10 cellular contexts compared by ENCODE assay signal in genomic region chr9:87793292-87793691, GRCh38.
DNase-seq lines count a peak whose midpoint lies in the region; ATAC-seq, FAIRE-seq and TF ChIP-seq lines count a peak whose summit lies in the region.
"Had no signal": no experiment of that assay in that cellular context is flagged by ENCODE, and none has a peak within 500 bp of the region (broad histone marks: within the 10 kb centered on the region; RNA-seq: fewer than 3 reads in every experiment).

No MANE protein-coding gene starts in this region.

- DNase-seq in EL: peak; percentile 89
- peak; percentile 80 for DNase-seq in NOMO-1 treated with DMSO at 0.1 percent for 48 hours (lab: John Stamatoyannopoulos, UW; ENCODE audit: unreplicated experiment)
- DNase-seq in renal cortical epithelial cell (ENCODE audit: low read depth): peak; percentile 95
- no peak for DNase-seq in activated naive CD4-positive, alpha-beta T cell treated with anti-CD3 and anti-CD28 coated beads for 36 hours
- no peak for DNase-seq in kidney
- DNase-seq in GDM1 (lab: John Stamatoyannopoulos, UW): no peak
- DNase-seq: cerebellar nuclear complex, NCI-H345 had no signal

- H3K9me3 Mint-ChIP-seq in activated naive CD4-positive, alpha-beta T cell treated with anti-CD3 and anti-CD28 coated beads for 36 hours: no peaks in the 10 kb centered on the region

- no peaks in the 10 kb centered on the region for H3K36me3 Mint-ChIP-seq in activated naive CD4-positive, alpha-beta T cell treated with anti-CD3 and anti-CD28 coated beads for 36 hours (ENCODE audit: low read depth)

- no peaks in the 10 kb centered on the region for H3K4me1 ChIP-seq in kidney (ENCODE audit: control insufficient read depth in 1 of 2, insufficient read depth in 1 of 2, low read depth in 1 of 2, low read length in 2 of 2)

- no peaks in the 10 kb centered on the region for H3K27me3 Mint-ChIP-seq in activated naive CD4-positive, alpha-beta T cell treated with anti-CD3 and anti-CD28 coated beads for 36 hours (ENCODE audit: low read depth)

- no peak overlapping the region for H3K4me3 ChIP-seq in kidney (ENCODE audit: low read length in 2 of 2)

- H3K4me3 Mint-ChIP-seq in activated naive CD4-positive, alpha-beta T cell treated with anti-CD3 and anti-CD28 coated beads for 36 hours: no peak overlapping the region

- no peak for TF ChIP-seq CTCF in kidney (IDR thresholded peaks at IDR 0.05; ENCODE audit: borderline replicate concordance, extremely low read depth, insufficient read depth)

- H3K9me3 ChIP-seq in kidney (ENCODE audit: control insufficient read depth in 1 of 2, low read length in 2 of 2): no peaks in the 10 kb centered on the region

- H3K4me1 Mint-ChIP-seq in activated naive CD4-positive, alpha-beta T cell treated with anti-CD3 and anti-CD28 coated beads for 36 hours (ENCODE audit: low read depth): peaks cover 7% of the 10 kb centered on the region

- ATAC-seq in esophagus mucosa (peak; percentile 62), GM18502 (IDR thresholded peaks at IDR 0.05; ENCODE audit: poor library complexity, unreplicated experiment) (no peak)

- H3K9ac ChIP-seq in kidney (ENCODE audit: low read length in 2 of 2): no peak overlapping the region

- no peak overlapping the region for H3K27ac Mint-ChIP-seq in activated naive CD4-positive, alpha-beta T cell treated with anti-CD3 and anti-CD28 coated beads for 36 hours

- intact Hi-C loops in activated naive CD4-positive, alpha-beta T cell treated with anti-CD3 and anti-CD28 coated beads for 36 hours (cut with micrococcal nuclease): no loop called here
- intact Hi-C loops in kidney (cut with DNase I): no loop called here

- no peaks in the 10 kb centered on the region for H3K36me3 ChIP-seq in kidney (ENCODE audit: control insufficient read depth in 1 of 2, insufficient read depth in 2 of 2, low read length in 2 of 2)

- FAIRE-seq in kidney (lab: Jason Lieb, UNC): no peak

- CTCF ChIA-PET in activated naive CD4-positive, alpha-beta T cell treated with anti-CD3 and anti-CD28 coated beads for 36 hours (lab: Charles Lee): no interaction called here

- H3K27ac ChIP-seq in kidney (ENCODE audit: low read depth in 2 of 2, low read length in 2 of 2): peak overlapping the region in 1 of 2 donors; percentile 61

Comparison
In these comparisons a context has a peak if more than half of its experiments do, and no peak if none do; other contexts are left out.
1. DNase-seq: peak in EL (single experiment), NOMO-1 treated with DMSO at 0.1 percent for 48 hours (single experiment) and renal cortical epithelial cell (single experiment); none in activated naive CD4-positive, alpha-beta T cell treated with anti-CD3 and anti-CD28 coated beads for 36 hours (single experiment), kidney (single experiment) and GDM1 (single experiment).